Comparison of ENCODE assay signal across 1 cellular context in genomic region chr11:57336111-57336666, GRCh38.
TF ChIP-seq lines count a peak whose summit lies in the region.

No MANE protein-coding gene starts in this region.

TF ChIP-seq in endothelial cell of umbilical vein, 7 proteins besides CTCF, POLR2A, EP300 and RAD21:
- no peak for TF ChIP-seq MYC (IDR thresholded peaks at IDR 0.05; ENCODE audit: low read depth, low read length)
- no peak for TF ChIP-seq EZH2 (IDR thresholded peaks at IDR 0.05; ENCODE audit: borderline replicate concordance, low read depth, low read length, severe bottlenecking)
- no peak for TF ChIP-seq MAX (IDR thresholded peaks at IDR 0.05; ENCODE audit: insufficient read depth, insufficient read length)
- no peak for TF ChIP-seq FOS (IDR thresholded peaks at IDR 0.05; ENCODE audit: borderline replicate concordance, insufficient read depth, low read length)
- no peak for TF ChIP-seq JUN (IDR thresholded peaks at IDR 0.05; ENCODE audit: borderline replicate concordance, insufficient read depth, insufficient read length, low read depth)
- no peak for TF ChIP-seq GATA2 (IDR thresholded peaks at IDR 0.05; ENCODE audit: insufficient read depth, insufficient read length, low read depth, low read length)
- no peak for TF ChIP-seq POLR2AphosphoS5 (IDR thresholded peaks at IDR 0.05; ENCODE audit: insufficient read depth, low read depth, low read length)
